ENCODE assay signal across 18 cellular contexts in genomic region chr11:61601512-61601911, GRCh38. TPM values are rescaled to one million over a fixed set of nuclear protein-coding genes. Genes with fewer than 3 reads are reported as not detected.
DNase-seq lines count a peak whose midpoint lies in the region; ATAC-seq and TF ChIP-seq lines count a peak whose summit lies in the region.
"Had no signal": no experiment of that assay in that cellular context is flagged by ENCODE, and none has a peak within 500 bp of the region (broad histone marks: within the 10 kb centered on the region; RNA-seq: fewer than 3 reads in every experiment).

No MANE protein-coding gene starts in this region.

- H3K4ac ChIP-seq in IMR-90 (ENCODE audit: low read depth, low read length) = no peak overlapping the region

- H3K27ac ChIP-seq in C4-2B = peak overlapping the region; percentile 56
- no peak overlapping the region for H3K27ac ChIP-seq in IMR-90 (ENCODE audit: insufficient read depth, low read length)
- no peak overlapping the region for H3K27ac ChIP-seq in PC-3 (ENCODE audit: low read length)
- no peak overlapping the region for H3K27ac ChIP-seq in ascending aorta
- H3K27ac ChIP-seq: A549, neutrophil, SJCRH30 had no signal

- no peak overlapping the region for H2BK120ac ChIP-seq in IMR-90 (ENCODE audit: low read depth, low read length)

- no peak overlapping the region for H2BK5ac ChIP-seq in IMR-90 (ENCODE audit: low read depth, low read length, poor library complexity, severe bottlenecking)

- intact Hi-C loops in IMR-90 (cut with micrococcal nuclease) = no loop called here
- intact Hi-C loops in PC-3 (cut with micrococcal nuclease) = no loop called here
- intact Hi-C loops in mucosa of descending colon (cut with DNase I, micrococcal nuclease) = no loop called here
- intact Hi-C loops in posterior cingulate gyrus (cut with DNase I) = no loop called here
- intact Hi-C loops in ascending aorta (cut with DNase I) = no loop called here

- no peak overlapping the region for H3K4me2 ChIP-seq in IMR-90 (ENCODE audit: low read depth, low read length)
- H3K4me2 ChIP-seq in PC-3 (ENCODE audit: low read length) = no peak overlapping the region
- H3K4me2 ChIP-seq: A549 had no signal

- H2BK20ac ChIP-seq in IMR-90 (ENCODE audit: low read depth, low read length) = no peak overlapping the region

- no peak overlapping the region for H2AK9ac ChIP-seq in IMR-90 (replicated peaks; ENCODE audit: low read depth, low read length, poor library complexity)

- no peaks in the 10 kb centered on the region for H3K79me1 ChIP-seq in IMR-90 (ENCODE audit: low read depth in 1 of 2, low read length in 2 of 2)

- no peaks in the 10 kb centered on the region for H3K9me2 ChIP-seq in PC-3 (replicated peaks; ENCODE audit: low read length)

- H4K5ac ChIP-seq in IMR-90 (ENCODE audit: low read depth, low read length) = no peak overlapping the region

- POLR2A ChIA-PET in IMR-90 (lab: Charles Lee; ENCODE audit: unreplicated experiment) (no interaction called here), PC-3 (lab: Charles Lee; ENCODE audit: unreplicated experiment) (no interaction called here)

- H3K9me1 ChIP-seq in IMR-90 (ENCODE audit: insufficient read depth, low read length) = no peaks in the 10 kb centered on the region; the same call in 1 of the 2 replicates

- no peak for TF ChIP-seq RAD21 in IMR-90 (IDR thresholded peaks at IDR 0.05; ENCODE audit: low read length)

- no peaks in the 10 kb centered on the region for H3K79me2 ChIP-seq in PC-3 (ENCODE audit: low read length)

- no peaks in the 10 kb centered on the region for H3K36me3 ChIP-seq in IMR-90 (ENCODE audit: control insufficient read depth, insufficient read depth, low read length)
- H3K36me3 ChIP-seq in PC-3 (ENCODE audit: low read depth, low read length) = no peaks in the 10 kb centered on the region
- no peaks in the 10 kb centered on the region for H3K36me3 ChIP-seq in mucosa of descending colon (ENCODE audit: low read depth)
- H3K36me3 ChIP-seq in ascending aorta = no peaks in the 10 kb centered on the region
- H3K36me3 ChIP-seq: neutrophil, SJCRH30 had no signal

- no peak for DNase-seq in IMR-90
- peak; percentile 59 for DNase-seq in PC-3
- DNase-seq in mucosa of descending colon = peak in 2 of 3 donors; percentile 48 to 49
- no peak for DNase-seq in posterior cingulate gyrus
- DNase-seq in NCI-H1105 (lab: John Stamatoyannopoulos, UW) = no peak
- DNase-seq in ascending aorta (ENCODE audit: low spot score in 2 of 2) = no peak
- DNase-seq: activated CD4-positive, alpha-beta T cell treated with anti-CD3 and anti-CD28 coated beads for 1 hour; activated CD8-positive, alpha-beta T cell treated with anti-CD3 and anti-CD28 coated beads, Interleukin-2, amount 10 ng/mL, durations not matched to agents 7 days and 5 days; activated effector memory CD4-positive, alpha-beta T cell treated with anti-CD3 and anti-CD28 coated beads, Interleukin-2, amount 50 U/mL, for 16 hours; glutamatergic neuron; H7; NCI-H2171; NCI-H748 treated with DMSO at 0.1 percent for 48 hours; SJCRH30 had no signal

- no peak overlapping the region for H4K91ac ChIP-seq in IMR-90 (ENCODE audit: insufficient read depth, low read depth, low read length)

- H3K14ac ChIP-seq in IMR-90 (replicated peaks; ENCODE audit: low read depth, low read length) = no peak overlapping the region

- no peak overlapping the region for H2BK15ac ChIP-seq in IMR-90 (ENCODE audit: low read depth, low read length)

- H3K27me3 ChIP-seq in IMR-90 (ENCODE audit: control insufficient read depth, insufficient read depth, low read length) (peaks cover 26% of the 10 kb centered on the region), PC-3 (ENCODE audit: low read length) (no peaks in the 10 kb centered on the region), ascending aorta (no peaks in the 10 kb centered on the region)
- H3K27me3 ChIP-seq: SJCRH30 had no signal

- no peak for TF ChIP-seq POLR2A in IMR-90 (IDR thresholded peaks at IDR 0.05; ENCODE audit: low read depth, low read length)

- ATAC-seq in IMR-90 (ENCODE audit: low read depth) (no peak), PC-3 (peak; percentile 59), mucosa of descending colon (peak; percentile 72), HG02938 (IDR thresholded peaks at IDR 0.05; ENCODE audit: unreplicated experiment) (no peak)
- ATAC-seq: A549; activated CD8-positive, alpha-beta T cell treated with anti-CD3 and anti-CD28 coated beads, Interleukin-2, amount 10 ng/mL, durations not matched to agents 7 days and 5 days had no signal

- CTCF ChIA-PET in IMR-90 (lab: Yijun Ruan, JAX) (no interaction called here), PC-3 (lab: Charles Lee) (no interaction called here)

- no peak overlapping the region for H3K9ac ChIP-seq in IMR-90 (ENCODE audit: low read depth, low read length)
- no peak overlapping the region for H3K9ac ChIP-seq in PC-3 (ENCODE audit: low read length)

- H3K4me3 ChIP-seq in IMR-90 (ENCODE audit: insufficient read depth, low read depth, low read length) (no peak overlapping the region), PC-3 (ENCODE audit: low read length) (no peak overlapping the region), mucosa of descending colon (no peak overlapping the region), ascending aorta (no peak overlapping the region)
- H3K4me3 ChIP-seq: A549, SJCRH30 had no signal

- in situ Hi-C loops in IMR-90 (cut with MboI; ENCODE audit: low sequenced_read_pairs) = no loop called here

- H3K18ac ChIP-seq in IMR-90 (ENCODE audit: low read depth, low read length) = no peak overlapping the region

- H2AFZ ChIP-seq in IMR-90 (replicated peaks; ENCODE audit: low read length, poor library complexity) = peak overlapping the region; percentile 33
- no peak overlapping the region for H2AFZ ChIP-seq in PC-3 (ENCODE audit: low read length)

- H3K9me3 ChIP-seq in IMR-90 (ENCODE audit: control insufficient read depth, insufficient read depth, low read length) (no peaks in the 10 kb centered on the region), PC-3 (ENCODE audit: low read length) (no peaks in the 10 kb centered on the region), mucosa of descending colon (no peaks in the 10 kb centered on the region), ascending aorta (no peaks in the 10 kb centered on the region)
- H3K9me3 ChIP-seq: A549, neutrophil, SJCRH30 had no signal

- no peak overlapping the region for H3K56ac ChIP-seq in IMR-90 (ENCODE audit: extremely low read depth, insufficient read depth, low read length)

- TF ChIP-seq CTCF in C4-2B (conservative IDR thresholded peaks at IDR 0.05) = no peak
- TF ChIP-seq CTCF in IMR-90 (conservative IDR thresholded peaks at IDR 0.05; ENCODE audit: low read depth, low read length) = no peak
- no peak for TF ChIP-seq CTCF in PC-3 (conservative IDR thresholded peaks at IDR 0.05; ENCODE audit: low read depth, low read length)
- no peak for TF ChIP-seq CTCF in mucosa of descending colon (IDR thresholded peaks at IDR 0.05)
- no peak for TF ChIP-seq CTCF in ascending aorta (IDR thresholded peaks at IDR 0.05)

- H3K4me1 ChIP-seq in IMR-90 (ENCODE audit: control insufficient read depth, insufficient read depth, low read length) (peaks cover 12% of the 10 kb centered on the region; the same call in 1 of the 2 replicates), PC-3 (ENCODE audit: insufficient read depth, low read length) (peaks cover 35% of the 10 kb centered on the region), mucosa of descending colon (ENCODE audit: low read depth) (peaks cover 4% of the 10 kb centered on the region), ascending aorta (peaks cover 0 to 6% of the 10 kb centered on the region in 2 donors)
- H3K4me1 ChIP-seq: A549 had no signal

- no peak overlapping the region for H4K8ac ChIP-seq in IMR-90 (ENCODE audit: low read depth in 2 of 2, low read length in 2 of 2)

- no peak overlapping the region for H3K23ac ChIP-seq in IMR-90 (ENCODE audit: low read depth, low read length)

- WGBS in IMR-90 (ENCODE audit: extremely low coverage in 2 of 2, insufficient read length in 1 of 2), 2 experiments = 83% methylated on average over 2 of the region's 4 CpGs; no CpG with 5 or more reads in 1 of the 2 experiments

- dilution Hi-C loops in IMR-90 (cut with HindIII; ENCODE audit: low sequenced_read_pairs, unreplicated experiment) = no loop called here

- H4K20me1 ChIP-seq in IMR-90 (ENCODE audit: insufficient read depth, low read length) (no peaks in the 10 kb centered on the region; the same call in 1 of the 2 replicates), PC-3 (ENCODE audit: low read length) (no peaks in the 10 kb centered on the region)

- BruUV-seq in IMR-90 (replicated peaks; lab: Mats Ljungman, UMichigan) (no TSS peak), PC-3 (replicated peaks; lab: Mats Ljungman, UMichigan) (no TSS peak)

- H3F3A ChIP-seq in PC-3 (ENCODE audit: low read length, unreplicated experiment) = no peaks in the 10 kb centered on the region

- H2AK5ac ChIP-seq in IMR-90 (ENCODE audit: low read depth, low read length) = no peak overlapping the region

TF ChIP-seq in IMR-90, 13 proteins besides CTCF, POLR2A, EP300 and RAD21 (continues in another document):
- no peak for TF ChIP-seq USF2 (IDR thresholded peaks at IDR 0.05; ENCODE audit: low read depth, low read length)
- no peak for TF ChIP-seq RFX5 (IDR thresholded peaks at IDR 0.05; ENCODE audit: low read depth, low read length)
- no peak for TF ChIP-seq NFE2L2 (IDR thresholded peaks at IDR 0.05; ENCODE audit: low read depth, low read length)
- no peak for TF ChIP-seq FOS (IDR thresholded peaks at IDR 0.05; ENCODE audit: low read depth, low read length)
- no peak for TF ChIP-seq CEBPB (IDR thresholded peaks at IDR 0.05; ENCODE audit: low read depth, low read length)
- no peak for TF ChIP-seq MAFK (IDR thresholded peaks at IDR 0.05; ENCODE audit: low read depth, low read length)

RNA-seq across cellular contexts. Expression of gene SYT7, which starts 20.6 kb away (rescaled TPM):
- under 0.01 TPM in 1 of 2 replicates, not detected in the other for total RNA-seq in IMR-90 (2012; rRNA removed)
- polyA plus RNA-seq in IMR-90 (2012; rRNA removed) = 0.19 and 0.26 TPM in 2 replicates
- polyA plus RNA-seq in IMR-90 (2012; cell fraction: cytosol; rRNA removed) = 0.10 and 0.29 TPM in 2 replicates
- polyA plus RNA-seq in IMR-90 (2012; cell fraction: nucleus; rRNA removed; ENCODE audit: low replicate concordance) = 0.53 and 0.90 TPM in 2 replicates
- 21.5 and 23.2 TPM in 2 replicates for total RNA-seq in PC-3 (2014; rRNA removed)
- 10 to 100 TPM in 2 of 3 donors, 1 to 10 TPM in 1; 8.2 to 19.7 (median 19.0) TPM for total RNA-seq in mucosa of descending colon
- 1.8 TPM for total RNA-seq in ascending aorta
- total RNA-seq: activated CD8-positive, alpha-beta T cell treated with anti-CD3 and anti-CD28 coated beads, Interleukin-2, amount 10 ng/mL, durations not matched to agents 7 days and 5 days had no signal

Comparison
In these comparisons a context has a peak if more than half of its experiments do, and no peak if none do; other contexts are left out.
1. ATAC-seq: peak in PC-3 (single experiment) and mucosa of descending colon (single experiment); none in IMR-90 (single experiment) and HG02938 (single experiment).
2. DNase-seq: peak in PC-3 (single experiment) and mucosa of descending colon (2 of 3); none in IMR-90 (single experiment), posterior cingulate gyrus (0 of 10), NCI-H1105 (single experiment) and ascending aorta (0 of 2).